ENCODE assay signal across 11 cellular contexts in the genomic region with DNA sequence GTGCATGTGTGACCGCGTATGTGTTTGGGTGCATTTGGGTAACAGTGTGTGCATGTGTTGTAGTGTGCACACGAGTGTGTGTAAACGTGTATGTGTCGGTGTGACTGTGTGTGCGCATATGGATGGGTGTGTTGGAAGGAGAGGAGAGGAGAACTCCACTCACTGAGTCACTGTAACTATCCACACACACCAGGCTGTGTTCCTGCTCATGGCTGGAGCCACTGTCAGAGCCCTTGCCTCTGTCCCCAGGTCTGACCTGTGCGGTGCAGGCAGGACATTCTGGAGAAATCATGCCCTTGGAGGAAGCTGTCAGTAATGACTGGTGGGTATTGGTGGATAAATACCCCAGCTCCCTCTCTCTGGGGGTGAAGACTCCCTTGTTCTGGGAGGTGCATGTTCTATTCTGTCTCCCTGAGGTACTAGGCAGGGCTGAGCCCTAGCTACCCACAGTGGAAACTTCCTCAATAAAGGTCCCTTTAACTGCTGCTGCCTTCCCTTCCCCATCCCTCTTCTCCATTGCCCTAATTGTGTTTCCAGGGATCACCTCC. TPM values are rescaled to one million over a fixed set of nuclear protein-coding genes. Genes with fewer than 3 reads are reported as not detected.
DNase-seq lines count a peak whose midpoint lies in the region; ATAC-seq, FAIRE-seq and TF ChIP-seq lines count a peak whose summit lies in the region.
"Had no signal": no experiment of that assay in that cellular context is flagged by ENCODE, and none has a peak within 500 bp of the region (broad histone marks: within the 10 kb centered on the region; RNA-seq: fewer than 3 reads in every experiment).

No MANE protein-coding gene starts in this region.

- H3K9ac ChIP-seq in astrocyte (ENCODE audit: low read length): no peak overlapping the region

- peak overlapping the region; percentile 81 for H3K4me3 Mint-ChIP-seq in activated T-cell treated with anti-CD3 and anti-CD28 coated beads, Interleukin-2, amount 50 U/mL, for 4 hours
- no peak overlapping the region for H3K4me3 Mint-ChIP-seq in astrocyte (ENCODE audit: unreplicated experiment)

- H3K27me3 ChIP-seq in astrocyte (ENCODE audit: insufficient read depth, low read length) (no peaks in the 10 kb centered on the region), osteoblast (ENCODE audit: insufficient read depth, low read length) (no peaks in the 10 kb centered on the region)
- H3K27me3 ChIP-seq: pancreas had no signal

- peak overlapping the region; percentile 82 for H2AFZ ChIP-seq in astrocyte (ENCODE audit: low read depth, low read length)
- no peak overlapping the region for H2AFZ ChIP-seq in osteoblast (ENCODE audit: low read length)

- no peaks in the 10 kb centered on the region for H3K79me2 ChIP-seq in astrocyte (ENCODE audit: insufficient read depth, low read length)
- H3K79me2 ChIP-seq in osteoblast (ENCODE audit: insufficient read depth, low read length): no peaks in the 10 kb centered on the region

- H3K27ac ChIP-seq in astrocyte (ENCODE audit: low read depth, low read length): no peak overlapping the region
- no peak overlapping the region for H3K27ac ChIP-seq in osteoblast (ENCODE audit: low read depth, low read length)
- H3K27ac ChIP-seq: esophagus muscularis mucosa had no signal

- peaks cover 14% of the 10 kb centered on the region for H3K27me3 Mint-ChIP-seq in activated T-cell treated with anti-CD3 and anti-CD28 coated beads, Interleukin-2, amount 50 U/mL, for 4 hours (ENCODE audit: low read depth)
- H3K27me3 Mint-ChIP-seq in astrocyte (ENCODE audit: low read depth, unreplicated experiment): peaks cover 21% of the 10 kb centered on the region

- H3K9me3 Mint-ChIP-seq in activated T-cell treated with anti-CD3 and anti-CD28 coated beads, Interleukin-2, amount 50 U/mL, for 4 hours: no peaks in the 10 kb centered on the region
- H3K9me3 Mint-ChIP-seq in astrocyte (ENCODE audit: unreplicated experiment): peaks cover 6% of the 10 kb centered on the region

- no peak for FAIRE-seq in astrocyte (lab: Jason Lieb, UNC)
- FAIRE-seq: pancreas had no signal

- H3K36me3 Mint-ChIP-seq in activated T-cell treated with anti-CD3 and anti-CD28 coated beads, Interleukin-2, amount 50 U/mL, for 4 hours (ENCODE audit: insufficient read depth): no peaks in the 10 kb centered on the region
- H3K36me3 Mint-ChIP-seq in astrocyte (ENCODE audit: low read depth, unreplicated experiment): no peaks in the 10 kb centered on the region

- H4K20me1 ChIP-seq in astrocyte (ENCODE audit: insufficient read depth, low read length) (no peaks in the 10 kb centered on the region), osteoblast (ENCODE audit: insufficient read depth, low read length) (no peaks in the 10 kb centered on the region)

- H3K4me3 ChIP-seq in astrocyte (ENCODE audit: insufficient read depth, low read depth, low read length) (no peak overlapping the region), osteoblast (ENCODE audit: insufficient read depth, low read length) (no peak overlapping the region)

- H3K4me2 ChIP-seq in astrocyte (ENCODE audit: low read length) (peak overlapping the region; percentile 88), osteoblast (ENCODE audit: insufficient read depth, low read length) (peak overlapping the region; percentile 56)

- H3K27ac Mint-ChIP-seq in astrocyte (ENCODE audit: unreplicated experiment): no peak overlapping the region

- H3K9me3 ChIP-seq in astrocyte (ENCODE audit: insufficient read depth, low read depth, low read length) (no peaks in the 10 kb centered on the region), osteoblast (ENCODE audit: low read depth, low read length) (no peaks in the 10 kb centered on the region)
- H3K9me3 ChIP-seq: esophagus muscularis mucosa, pancreas, tibial nerve had no signal

- peak in 1 of 2 donors; percentile 0 for ATAC-seq in activated T-cell treated with anti-CD3 and anti-CD28 coated beads, Interleukin-2, amount 50 U/mL, for 4 hours
- ATAC-seq in HG03460 (IDR thresholded peaks at IDR 0.05; ENCODE audit: unreplicated experiment) (no peak), HG03457 (IDR thresholded peaks at IDR 0.05; ENCODE audit: unreplicated experiment) (no peak)

- H3K36me3 ChIP-seq in astrocyte (ENCODE audit: insufficient read depth, low read length) (no peaks in the 10 kb centered on the region), osteoblast (ENCODE audit: insufficient read depth, low read length) (no peaks in the 10 kb centered on the region)
- H3K36me3 ChIP-seq: esophagus muscularis mucosa, pancreas, tibial nerve had no signal

- 0 out of 2 replicates have a peak, but pooled peaks have one; percentile 45 for TF ChIP-seq CTCF in LNCAP (IDR thresholded peaks at IDR 0.05)
- TF ChIP-seq CTCF in astrocyte (IDR thresholded peaks at IDR 0.05; ENCODE audit: insufficient read depth, low read depth, low read length): no peak
- TF ChIP-seq CTCF in osteoblast (IDR thresholded peaks at IDR 0.05; ENCODE audit: extremely low read depth, low read depth, low read length): no peak
- no peak for TF ChIP-seq CTCF in GM10266 (IDR thresholded peaks at IDR 0.05; ENCODE audit: control insufficient read depth, insufficient read depth, low read depth, missing control alignments)

- H3K4me1 ChIP-seq in astrocyte (ENCODE audit: insufficient read depth, low read length) (peaks cover 6% of the 10 kb centered on the region), osteoblast (ENCODE audit: insufficient read depth, low read length) (peaks cover 8% of the 10 kb centered on the region)

- H3K4me1 Mint-ChIP-seq in activated T-cell treated with anti-CD3 and anti-CD28 coated beads, Interleukin-2, amount 50 U/mL, for 4 hours (ENCODE audit: low read depth): peaks cover 14% of the 10 kb centered on the region
- no peaks in the 10 kb centered on the region for H3K4me1 Mint-ChIP-seq in astrocyte (ENCODE audit: low read depth, unreplicated experiment)

- no peak for DNase-seq in activated T-cell treated with anti-CD3 and anti-CD28 coated beads, Interleukin-2, amount 50 U/mL, for 4 hours
- DNase-seq in activated T-cell treated with anti-CD3 and anti-CD28 coated beads, Interleukin-2, amount 50 U/mL, for 1 hour: no peak
- DNase-seq in astrocyte (ENCODE audit: low read depth) (no peak), osteoblast (ENCODE audit: insufficient read length, low spot score, missing footprints) (peak; percentile 66), GM10266 (ENCODE audit: extremely low spot score) (no peak)

RNA-seq across cellular contexts. Expression of a gene that starts 48.4 kb away (rescaled TPM):
- total RNA-seq in activated T-cell treated with anti-CD3 and anti-CD28 coated beads, Interleukin-2, amount 50 U/mL, for 4 hours: under 1 TPM; 0.57 to 0.82 (median 0.78) TPM
- total RNA-seq in astrocyte (not detected in 2 replicates), osteoblast (not detected in 2 replicates)
- total RNA-seq: esophagus muscularis mucosa had no signal

RNA-seq across cellular contexts. Expression of a gene that starts 58.3 kb away (rescaled TPM):
- total RNA-seq in activated T-cell treated with anti-CD3 and anti-CD28 coated beads, Interleukin-2, amount 50 U/mL, for 4 hours: not detected
- total RNA-seq in astrocyte (not detected in 2 replicates), osteoblast (not detected in 2 replicates)
- total RNA-seq: esophagus muscularis mucosa, pancreas, tibial nerve had no signal
